ENCODE assay signal across 10 cellular contexts in genomic region chr2:26609839-26610277, GRCh38. TPM values are rescaled to one million over a fixed set of nuclear protein-coding genes. Genes with fewer than 3 reads are reported as not detected.
DNase-seq lines count a peak whose midpoint lies in the region; ATAC-seq and TF ChIP-seq lines count a peak whose summit lies in the region.
"Had no signal": no experiment of that assay in that cellular context is flagged by ENCODE, and none has a peak within 500 bp of the region (broad histone marks: within the 10 kb centered on the region; RNA-seq: fewer than 3 reads in every experiment).

No MANE protein-coding gene starts in this region.

- H3K9ac ChIP-seq in BLaER1 (peak overlapping the region; percentile 70), DND-41 (ENCODE audit: low read depth, low read length) (no peak overlapping the region)

- ATAC-seq in DND-41 (ENCODE audit: insufficient read depth, low read depth) (peak; percentile 96), GM19023 (IDR thresholded peaks at IDR 0.05; ENCODE audit: unreplicated experiment) (no peak)

- peak overlapping the region; percentile 90 for H3K27ac ChIP-seq in BLaER1
- H3K27ac ChIP-seq in DND-41 (ENCODE audit: low read length), result no peak overlapping the region
- H3K27ac ChIP-seq: tibial artery had no signal

- peak overlapping the region; percentile 50; the same call in 1 of the 2 replicates for H2AFZ ChIP-seq in DND-41 (ENCODE audit: low read depth, low read length)

- H3K36me3 ChIP-seq in BLaER1, result no peaks in the 10 kb centered on the region
- H3K36me3 ChIP-seq in DND-41 (ENCODE audit: insufficient read depth, low read length), result no peaks in the 10 kb centered on the region
- H3K36me3 ChIP-seq: tibial artery had no signal

- no peaks in the 10 kb centered on the region for H3K9me3 ChIP-seq in BLaER1
- H3K9me3 ChIP-seq in DND-41 (ENCODE audit: insufficient read depth, low read length, severe bottlenecking), result no peaks in the 10 kb centered on the region
- H3K9me3 ChIP-seq: tibial artery had no signal

- peak overlapping the region; percentile 61 for H3K27ac Mint-ChIP-seq in activated naive CD8-positive, alpha-beta T cell
- peak overlapping the region; percentile 39 to 77 (median 57) for H3K27ac Mint-ChIP-seq in nephron
- H3K27ac Mint-ChIP-seq in activated T-helper 2 cell treated with anti-CD3 and anti-CD28 coated beads, Interferon-gamma antibody, Interleukin-2, Interleukin-4, amounts not matched to agents 10 μg/mL and 5 μg/mL and 100 μg/mL, durations not matched to agents 14 hours and 24 hours and 36 hours, result no peak overlapping the region

- peak overlapping the region; percentile 51 for H3K4me3 Mint-ChIP-seq in activated naive CD8-positive, alpha-beta T cell
- H3K4me3 Mint-ChIP-seq in nephron, result no peak overlapping the region
- no peak overlapping the region for H3K4me3 Mint-ChIP-seq in activated T-helper 2 cell treated with anti-CD3 and anti-CD28 coated beads, Interferon-gamma antibody, Interleukin-2, Interleukin-4, amounts not matched to agents 10 μg/mL and 5 μg/mL and 100 μg/mL, durations not matched to agents 14 hours and 24 hours and 36 hours (ENCODE audit: low read depth)

- H4K20me1 ChIP-seq in BLaER1, result no peaks in the 10 kb centered on the region
- no peaks in the 10 kb centered on the region for H4K20me1 ChIP-seq in DND-41 (ENCODE audit: insufficient read depth, low read length)

- no peak for TF ChIP-seq CTCF in DND-41 (IDR thresholded peaks at IDR 0.05; ENCODE audit: borderline replicate concordance, extremely low read depth, low read length, poor library complexity, severe bottlenecking)
- no peak for TF ChIP-seq CTCF in nephron (IDR thresholded peaks at IDR 0.05; ENCODE audit: unreplicated experiment in 3 of 3)

- intact Hi-C loops in activated T-helper 2 cell treated with anti-CD3 and anti-CD28 coated beads, Interferon-gamma antibody, Interleukin-2, Interleukin-4, amounts not matched to agents 10 μg/mL and 5 μg/mL and 100 μg/mL, durations not matched to agents 14 hours and 24 hours and 36 hours (cut with micrococcal nuclease), result no loop called here

- H3K4me1 ChIP-seq in BLaER1, result peaks cover 89% of the 10 kb centered on the region
- peaks cover 16% of the 10 kb centered on the region for H3K4me1 ChIP-seq in DND-41 (ENCODE audit: insufficient read depth, low read length)

- H3K27me3 Mint-ChIP-seq in activated naive CD8-positive, alpha-beta T cell, result peaks cover 2% of the 10 kb centered on the region
- H3K27me3 Mint-ChIP-seq in nephron (ENCODE audit: low read depth), result peaks cover 12% of the 10 kb centered on the region
- H3K27me3 Mint-ChIP-seq in activated T-helper 2 cell treated with anti-CD3 and anti-CD28 coated beads, Interferon-gamma antibody, Interleukin-2, Interleukin-4, amounts not matched to agents 10 μg/mL and 5 μg/mL and 100 μg/mL, durations not matched to agents 14 hours and 24 hours and 36 hours (ENCODE audit: low read depth), result peaks cover 17% of the 10 kb centered on the region

- H3K9me3 Mint-ChIP-seq in activated naive CD8-positive, alpha-beta T cell (ENCODE audit: low read depth), result no peaks in the 10 kb centered on the region
- no peaks in the 10 kb centered on the region for H3K9me3 Mint-ChIP-seq in nephron
- H3K9me3 Mint-ChIP-seq in activated T-helper 2 cell treated with anti-CD3 and anti-CD28 coated beads, Interferon-gamma antibody, Interleukin-2, Interleukin-4, amounts not matched to agents 10 μg/mL and 5 μg/mL and 100 μg/mL, durations not matched to agents 14 hours and 24 hours and 36 hours, result no peaks in the 10 kb centered on the region

- H3K27me3 ChIP-seq in BLaER1 (no peaks in the 10 kb centered on the region), DND-41 (ENCODE audit: insufficient read depth, low read length, poor library complexity) (peaks cover 4% of the 10 kb centered on the region)
- H3K27me3 ChIP-seq: tibial artery had no signal

- peak; percentile 81 for DNase-seq in DND-41
- DNase-seq in HT-29 (ENCODE audit: low spot score), result no peak
- DNase-seq in activated T-helper 2 cell treated with anti-CD3 and anti-CD28 coated beads, Interferon-gamma antibody, Interleukin-2, Interleukin-4, amounts not matched to agents 10 μg/mL and 5 μg/mL and 100 μg/mL, durations not matched to agents 14 hours and 24 hours and 36 hours (ENCODE audit: low spot score), result no peak
- DNase-seq: COR-L47, NCI-H1092 had no signal

- H3K4me2 ChIP-seq in BLaER1, result peak overlapping the region; percentile 86
- H3K4me2 ChIP-seq in DND-41 (ENCODE audit: insufficient read depth, low read length), result peak overlapping the region; percentile 15

- peaks cover 25% of the 10 kb centered on the region for H3K4me1 Mint-ChIP-seq in activated naive CD8-positive, alpha-beta T cell (ENCODE audit: low read depth)
- peaks cover 79% of the 10 kb centered on the region for H3K4me1 Mint-ChIP-seq in nephron
- peaks cover 6% of the 10 kb centered on the region for H3K4me1 Mint-ChIP-seq in activated T-helper 2 cell treated with anti-CD3 and anti-CD28 coated beads, Interferon-gamma antibody, Interleukin-2, Interleukin-4, amounts not matched to agents 10 μg/mL and 5 μg/mL and 100 μg/mL, durations not matched to agents 14 hours and 24 hours and 36 hours (ENCODE audit: low read depth)

- H3K4me3 ChIP-seq in BLaER1 (peak overlapping the region; percentile 13; the same call in 1 of the 2 replicates), DND-41 (ENCODE audit: low read depth in 1 of 2, low read length in 2 of 2) (no peak overlapping the region)
- H3K4me3 ChIP-seq: tibial artery had no signal

- H3K36me3 Mint-ChIP-seq in activated naive CD8-positive, alpha-beta T cell, result no peaks in the 10 kb centered on the region
- no peaks in the 10 kb centered on the region for H3K36me3 Mint-ChIP-seq in nephron (ENCODE audit: low read depth)
- H3K36me3 Mint-ChIP-seq in activated T-helper 2 cell treated with anti-CD3 and anti-CD28 coated beads, Interferon-gamma antibody, Interleukin-2, Interleukin-4, amounts not matched to agents 10 μg/mL and 5 μg/mL and 100 μg/mL, durations not matched to agents 14 hours and 24 hours and 36 hours (ENCODE audit: low read depth), result no peaks in the 10 kb centered on the region

- H3K79me2 ChIP-seq in DND-41 (ENCODE audit: insufficient read depth, low read length), result no peaks in the 10 kb centered on the region

RNA-seq across cellular contexts. Expression of gene CIB4, which starts 31.3 kb away (rescaled TPM):
- not detected in 2 replicates for total RNA-seq in HT-29 (2014; rRNA removed; shearing (Covaris generic))
- total RNA-seq in activated T-helper 2 cell treated with anti-CD3 and anti-CD28 coated beads, Interferon-gamma antibody, Interleukin-2, Interleukin-4, amounts not matched to agents 10 μg/mL and 5 μg/mL and 100 μg/mL, durations not matched to agents 14 hours and 24 hours and 36 hours, result not detected in 2 replicates
